ENCODE assay signal across 8 cellular contexts in the genomic region with DNA sequence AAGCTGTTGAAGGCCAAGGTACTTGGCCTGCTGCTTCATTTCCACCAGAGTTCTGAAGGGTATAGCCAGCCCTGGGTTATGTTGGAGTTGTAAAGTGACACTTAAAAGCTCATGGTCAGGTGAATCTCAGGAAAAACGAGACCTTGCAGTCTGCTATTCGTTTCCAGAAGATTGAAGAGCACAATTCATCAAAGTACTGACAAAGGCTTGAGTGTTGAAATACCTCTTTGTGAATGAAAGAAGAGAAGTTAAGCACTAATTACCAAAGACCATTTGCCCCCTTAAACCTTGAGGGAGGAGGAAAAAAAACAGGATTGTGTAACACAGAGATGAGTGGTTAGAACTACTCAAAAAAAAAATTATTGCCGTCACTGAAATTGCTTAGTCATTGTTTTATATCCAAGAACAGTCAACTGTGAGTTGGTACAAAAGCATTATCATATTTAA. TPM values are rescaled to one million over a fixed set of nuclear protein-coding genes. Genes with fewer than 3 reads are reported as not detected.
DNase-seq lines count a peak whose midpoint lies in the region; ATAC-seq and TF ChIP-seq lines count a peak whose summit lies in the region.

No MANE protein-coding gene starts in this region.

- no peaks in the 10 kb centered on the region for H3K27me3 ChIP-seq in trophoblast cell (ENCODE audit: insufficient read depth, low read length)

- POLR2A ChIA-PET in HEK293T (lab: Yijun Ruan, JAX): no interaction called here

- H2AFZ ChIP-seq in trophoblast cell (ENCODE audit: insufficient read depth, low read length, poor library complexity): no peak overlapping the region

- H3K18ac ChIP-seq in trophoblast cell (ENCODE audit: low read length): no peak overlapping the region

- H3K4me2 ChIP-seq in trophoblast cell (ENCODE audit: low read length): no peak overlapping the region

- no peak overlapping the region for H3K4ac ChIP-seq in trophoblast cell (ENCODE audit: low read depth, low read length)

- peak overlapping the region; percentile 65 for H3K27ac ChIP-seq in trophoblast cell (ENCODE audit: low read depth, low read length)

- DNase-seq in HEK293T (ENCODE audit: extremely low spot score): no peak
- DNase-seq in NCI-H510A (lab: John Stamatoyannopoulos, UW): peak; percentile 64
- DNase-seq in dermis blood vessel endothelial cell: peak; percentile 7
- DNase-seq in trophoblast cell: no peak
- DNase-seq in pons (ENCODE audit: low spot score): no peak
- no peak for DNase-seq in hypothalamus (lab: John Stamatoyannopoulos, UW)

- no peak overlapping the region for H2BK12ac ChIP-seq in trophoblast cell (ENCODE audit: low read length)

- H3K9ac ChIP-seq in trophoblast cell (ENCODE audit: low read length): no peak overlapping the region

- H3K4me3 ChIP-seq in trophoblast cell (ENCODE audit: low read depth, low read length): no peak overlapping the region

- H2BK120ac ChIP-seq in trophoblast cell (ENCODE audit: insufficient read depth, low read length, poor library complexity): no peak overlapping the region

- no peak overlapping the region for H3K23ac ChIP-seq in trophoblast cell (ENCODE audit: low read length)

- H3K79me1 ChIP-seq in trophoblast cell (ENCODE audit: low read length): peaks cover 2% of the 10 kb centered on the region

- ATAC-seq in GM18909 (IDR thresholded peaks at IDR 0.05; ENCODE audit: poor library complexity, unreplicated experiment) (no peak), GM19397 (IDR thresholded peaks at IDR 0.05; ENCODE audit: unreplicated experiment) (no peak)

- no peaks in the 10 kb centered on the region for H3K4me1 ChIP-seq in trophoblast cell (ENCODE audit: control insufficient read depth in 1 of 2, insufficient read depth in 2 of 2, low read length in 2 of 2)

- no peak overlapping the region for H4K12ac ChIP-seq in trophoblast cell (ENCODE audit: low read depth, low read length)

- no peaks in the 10 kb centered on the region for H3K79me2 ChIP-seq in trophoblast cell (ENCODE audit: control insufficient read depth, insufficient read depth, low read length, poor library complexity)

- WGBS in trophoblast cell (ENCODE audit: extremely low coverage, insufficient coverage, insufficient read length): no CpG with 5 or more reads among the region's 3 CpGs

- no peak overlapping the region for H4K91ac ChIP-seq in trophoblast cell (ENCODE audit: low read depth, low read length)

- no peaks in the 10 kb centered on the region for H3K36me3 ChIP-seq in trophoblast cell (ENCODE audit: control insufficient read depth in 1 of 2, insufficient read depth in 2 of 2, low read length in 2 of 2)

- H2BK5ac ChIP-seq in trophoblast cell (ENCODE audit: low read depth, low read length, poor library complexity): no peak overlapping the region

- CTCF ChIA-PET in HEK293T (lab: Yijun Ruan, JAX): interaction anchor here (0.8 to 1.1 kb wide), 2 partner anchors 47 to 83 kb away, joined by 3 read pairs; no protein-coding TSS in a partner anchor

- no peak overlapping the region for H3K14ac ChIP-seq in trophoblast cell (ENCODE audit: low read length)

- H4K8ac ChIP-seq in trophoblast cell (ENCODE audit: low read depth, low read length): no peak overlapping the region

- H3K9me3 ChIP-seq in trophoblast cell (ENCODE audit: insufficient read depth, low read depth, low read length): no peaks in the 10 kb centered on the region

- H2AK5ac ChIP-seq in trophoblast cell (ENCODE audit: low read length): no peak overlapping the region

TF ChIP-seq in HEK293T, 16 proteins besides CTCF, POLR2A, EP300 and RAD21:
- peak; percentile 65 for TF ChIP-seq ZNF384 (IDR thresholded peaks at IDR 0.05)
- TF ChIP-seq ARNT (IDR thresholded peaks at IDR 0.05): no peak
- TF ChIP-seq PKNOX1 (IDR thresholded peaks at IDR 0.05): peak; percentile 86
TF ChIP-seq in HEK293T: peak in this region for 2.

RNA-seq across cellular contexts. Expression of gene MAP2, which starts 48.6 kb away (rescaled TPM):
- 3.9 and 6.0 TPM in 2 replicates for total RNA-seq in dermis blood vessel endothelial cell
- polyA plus RNA-seq in trophoblast cell (2013): 3.6 and 3.9 TPM in 2 replicates

Comparison
In these comparisons a context has a peak if more than half of its experiments do, and no peak if none do; other contexts are left out.
1. DNase-seq: peak in NCI-H510A (single experiment) and dermis blood vessel endothelial cell (single experiment); none in HEK293T (single experiment), trophoblast cell (0 of 2), pons (single experiment) and hypothalamus (0 of 51).